In the genomic region with DNA sequence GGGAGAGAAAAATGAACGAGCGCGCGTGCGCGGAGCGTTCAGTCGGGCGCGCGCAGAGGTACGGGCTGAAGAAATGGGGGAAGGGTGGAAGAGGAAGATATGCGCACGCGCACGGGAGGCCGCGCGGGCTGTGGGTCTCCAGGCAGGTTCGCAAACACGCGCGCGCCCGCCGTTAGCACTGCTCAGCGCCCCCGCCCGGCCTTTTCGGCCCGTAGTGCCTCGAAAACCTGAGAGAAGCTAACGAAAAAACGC, we compare ENCODE assay signal across 1 cellular context.
A peak's percentile ranks its signal among the peaks of the same experiment; 100 is the strongest.
TF ChIP-seq lines count a peak whose summit lies in the region.

No MANE protein-coding gene starts in this region.

TF ChIP-seq in WTC11, 78 proteins besides CTCF, POLR2A, EP300 and RAD21 (continued from another document and continues in another):
- TF ChIP-seq, protein P1, sequence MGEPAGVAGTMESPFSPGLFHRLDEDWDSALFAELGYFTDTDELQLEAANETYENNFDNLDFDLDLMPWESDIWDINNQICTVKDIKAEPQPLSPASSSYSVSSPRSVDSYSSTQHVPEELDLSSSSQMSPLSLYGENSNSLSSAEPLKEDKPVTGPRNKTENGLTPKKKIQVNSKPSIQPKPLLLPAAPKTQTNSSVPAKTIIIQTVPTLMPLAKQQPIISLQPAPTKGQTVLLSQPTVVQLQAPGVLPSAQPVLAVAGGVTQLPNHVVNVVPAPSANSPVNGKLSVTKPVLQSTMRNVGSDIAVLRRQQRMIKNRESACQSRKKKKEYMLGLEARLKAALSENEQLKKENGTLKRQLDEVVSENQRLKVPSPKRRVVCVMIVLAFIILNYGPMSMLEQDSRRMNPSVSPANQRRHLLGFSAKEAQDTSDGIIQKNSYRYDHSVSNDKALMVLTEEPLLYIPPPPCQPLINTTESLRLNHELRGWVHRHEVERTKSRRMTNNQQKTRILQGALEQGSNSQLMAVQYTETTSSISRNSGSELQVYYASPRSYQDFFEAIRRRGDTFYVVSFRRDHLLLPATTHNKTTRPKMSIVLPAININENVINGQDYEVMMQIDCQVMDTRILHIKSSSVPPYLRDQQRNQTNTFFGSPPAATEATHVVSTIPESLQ (CRISPR knock-in tag; IDR thresholded peaks at IDR 0.05) = no peak
- TF ChIP-seq, protein P2, sequence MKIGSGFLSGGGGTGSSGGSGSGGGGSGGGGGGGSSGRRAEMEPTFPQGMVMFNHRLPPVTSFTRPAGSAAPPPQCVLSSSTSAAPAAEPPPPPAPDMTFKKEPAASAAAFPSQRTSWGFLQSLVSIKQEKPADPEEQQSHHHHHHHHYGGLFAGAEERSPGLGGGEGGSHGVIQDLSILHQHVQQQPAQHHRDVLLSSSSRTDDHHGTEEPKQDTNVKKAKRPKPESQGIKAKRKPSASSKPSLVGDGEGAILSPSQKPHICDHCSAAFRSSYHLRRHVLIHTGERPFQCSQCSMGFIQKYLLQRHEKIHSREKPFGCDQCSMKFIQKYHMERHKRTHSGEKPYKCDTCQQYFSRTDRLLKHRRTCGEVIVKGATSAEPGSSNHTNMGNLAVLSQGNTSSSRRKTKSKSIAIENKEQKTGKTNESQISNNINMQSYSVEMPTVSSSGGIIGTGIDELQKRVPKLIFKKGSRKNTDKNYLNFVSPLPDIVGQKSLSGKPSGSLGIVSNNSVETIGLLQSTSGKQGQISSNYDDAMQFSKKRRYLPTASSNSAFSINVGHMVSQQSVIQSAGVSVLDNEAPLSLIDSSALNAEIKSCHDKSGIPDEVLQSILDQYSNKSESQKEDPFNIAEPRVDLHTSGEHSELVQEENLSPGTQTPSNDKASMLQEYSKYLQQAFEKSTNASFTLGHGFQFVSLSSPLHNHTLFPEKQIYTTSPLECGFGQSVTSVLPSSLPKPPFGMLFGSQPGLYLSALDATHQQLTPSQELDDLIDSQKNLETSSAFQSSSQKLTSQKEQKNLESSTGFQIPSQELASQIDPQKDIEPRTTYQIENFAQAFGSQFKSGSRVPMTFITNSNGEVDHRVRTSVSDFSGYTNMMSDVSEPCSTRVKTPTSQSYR (CRISPR knock-in tag; IDR thresholded peaks at IDR 0.05) = no peak
- no peak for TF ChIP-seq FOXJ3 (CRISPR knock-in tag; IDR thresholded peaks at IDR 0.05; ENCODE audit: borderline replicate concordance)
- TF ChIP-seq SP1 (CRISPR knock-in tag; conservative IDR thresholded peaks at IDR 0.05) = no peak
- TF ChIP-seq, protein P3, sequence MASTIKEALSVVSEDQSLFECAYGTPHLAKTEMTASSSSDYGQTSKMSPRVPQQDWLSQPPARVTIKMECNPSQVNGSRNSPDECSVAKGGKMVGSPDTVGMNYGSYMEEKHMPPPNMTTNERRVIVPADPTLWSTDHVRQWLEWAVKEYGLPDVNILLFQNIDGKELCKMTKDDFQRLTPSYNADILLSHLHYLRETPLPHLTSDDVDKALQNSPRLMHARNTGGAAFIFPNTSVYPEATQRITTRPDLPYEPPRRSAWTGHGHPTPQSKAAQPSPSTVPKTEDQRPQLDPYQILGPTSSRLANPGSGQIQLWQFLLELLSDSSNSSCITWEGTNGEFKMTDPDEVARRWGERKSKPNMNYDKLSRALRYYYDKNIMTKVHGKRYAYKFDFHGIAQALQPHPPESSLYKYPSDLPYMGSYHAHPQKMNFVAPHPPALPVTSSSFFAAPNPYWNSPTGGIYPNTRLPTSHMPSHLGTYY (CRISPR knock-in tag; IDR thresholded peaks at IDR 0.05) = peak; percentile 83; the same call in 1 of the 2 replicates
- TF ChIP-seq, protein P4, sequence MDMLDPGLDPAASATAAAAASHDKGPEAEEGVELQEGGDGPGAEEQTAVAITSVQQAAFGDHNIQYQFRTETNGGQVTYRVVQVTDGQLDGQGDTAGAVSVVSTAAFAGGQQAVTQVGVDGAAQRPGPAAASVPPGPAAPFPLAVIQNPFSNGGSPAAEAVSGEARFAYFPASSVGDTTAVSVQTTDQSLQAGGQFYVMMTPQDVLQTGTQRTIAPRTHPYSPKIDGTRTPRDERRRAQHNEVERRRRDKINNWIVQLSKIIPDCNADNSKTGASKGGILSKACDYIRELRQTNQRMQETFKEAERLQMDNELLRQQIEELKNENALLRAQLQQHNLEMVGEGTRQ (CRISPR knock-in tag; IDR thresholded peaks at IDR 0.05) = no peak
- TF ChIP-seq, protein P5, sequence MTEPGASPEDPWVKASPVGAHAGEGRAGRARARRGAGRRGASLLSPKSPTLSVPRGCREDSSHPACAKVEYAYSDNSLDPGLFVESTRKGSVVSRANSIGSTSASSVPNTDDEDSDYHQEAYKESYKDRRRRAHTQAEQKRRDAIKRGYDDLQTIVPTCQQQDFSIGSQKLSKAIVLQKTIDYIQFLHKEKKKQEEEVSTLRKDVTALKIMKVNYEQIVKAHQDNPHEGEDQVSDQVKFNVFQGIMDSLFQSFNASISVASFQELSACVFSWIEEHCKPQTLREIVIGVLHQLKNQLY (CRISPR knock-in tag; IDR thresholded peaks at IDR 0.05) = no peak
- TF ChIP-seq ESRRA (CRISPR knock-in tag; IDR thresholded peaks at IDR 0.05; ENCODE audit: borderline replicate concordance) = no peak
- TF ChIP-seq, protein P6, sequence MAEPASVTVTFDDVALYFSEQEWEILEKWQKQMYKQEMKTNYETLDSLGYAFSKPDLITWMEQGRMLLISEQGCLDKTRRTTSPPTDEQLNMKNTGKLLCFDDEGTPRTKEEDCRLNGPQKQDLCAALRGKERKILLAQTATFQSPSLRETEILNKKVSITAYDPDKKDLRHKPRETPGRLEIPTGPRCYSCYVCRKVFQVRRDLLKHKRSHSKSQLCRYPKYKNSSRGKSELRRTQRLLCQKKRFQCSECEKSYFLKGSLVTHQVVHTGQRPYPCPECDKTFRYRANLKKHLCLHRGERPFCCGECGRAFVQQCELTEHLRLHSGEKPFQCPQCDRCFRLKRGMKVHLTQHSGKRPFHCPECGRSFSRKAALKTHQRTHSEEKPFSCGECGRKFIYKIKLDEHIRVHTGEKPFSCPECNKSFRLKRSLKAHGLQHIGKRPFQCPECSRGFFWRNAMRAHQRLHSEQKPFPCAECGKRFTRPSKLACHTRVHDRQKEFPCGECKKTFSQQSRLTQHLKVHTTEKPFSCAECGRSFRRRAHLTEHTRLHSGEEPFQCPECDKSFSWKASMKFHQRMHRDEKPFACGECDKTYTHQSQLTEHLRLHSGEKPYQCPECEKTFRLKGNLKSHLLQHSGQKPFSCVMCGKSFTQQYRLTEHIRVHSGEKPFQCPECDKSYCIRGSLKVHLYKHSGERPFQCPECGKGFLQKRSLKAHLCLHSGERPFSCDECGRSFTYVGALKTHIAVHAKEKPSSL (CRISPR knock-in tag; conservative IDR thresholded peaks at IDR 0.05) = no peak
- TF ChIP-seq ETV6 (CRISPR knock-in tag; IDR thresholded peaks at IDR 0.05) = no peak
- no peak for TF ChIP-seq JAZF1 (CRISPR knock-in tag; IDR thresholded peaks at IDR 0.05)
- TF ChIP-seq JUN (CRISPR knock-in tag; IDR thresholded peaks at IDR 0.05) = no peak
- TF ChIP-seq SOX15 (CRISPR knock-in tag; IDR thresholded peaks at IDR 0.05) = no peak
- TF ChIP-seq RORB (CRISPR knock-in tag; IDR thresholded peaks at IDR 0.05) = no peak
- TF ChIP-seq, protein P7, sequence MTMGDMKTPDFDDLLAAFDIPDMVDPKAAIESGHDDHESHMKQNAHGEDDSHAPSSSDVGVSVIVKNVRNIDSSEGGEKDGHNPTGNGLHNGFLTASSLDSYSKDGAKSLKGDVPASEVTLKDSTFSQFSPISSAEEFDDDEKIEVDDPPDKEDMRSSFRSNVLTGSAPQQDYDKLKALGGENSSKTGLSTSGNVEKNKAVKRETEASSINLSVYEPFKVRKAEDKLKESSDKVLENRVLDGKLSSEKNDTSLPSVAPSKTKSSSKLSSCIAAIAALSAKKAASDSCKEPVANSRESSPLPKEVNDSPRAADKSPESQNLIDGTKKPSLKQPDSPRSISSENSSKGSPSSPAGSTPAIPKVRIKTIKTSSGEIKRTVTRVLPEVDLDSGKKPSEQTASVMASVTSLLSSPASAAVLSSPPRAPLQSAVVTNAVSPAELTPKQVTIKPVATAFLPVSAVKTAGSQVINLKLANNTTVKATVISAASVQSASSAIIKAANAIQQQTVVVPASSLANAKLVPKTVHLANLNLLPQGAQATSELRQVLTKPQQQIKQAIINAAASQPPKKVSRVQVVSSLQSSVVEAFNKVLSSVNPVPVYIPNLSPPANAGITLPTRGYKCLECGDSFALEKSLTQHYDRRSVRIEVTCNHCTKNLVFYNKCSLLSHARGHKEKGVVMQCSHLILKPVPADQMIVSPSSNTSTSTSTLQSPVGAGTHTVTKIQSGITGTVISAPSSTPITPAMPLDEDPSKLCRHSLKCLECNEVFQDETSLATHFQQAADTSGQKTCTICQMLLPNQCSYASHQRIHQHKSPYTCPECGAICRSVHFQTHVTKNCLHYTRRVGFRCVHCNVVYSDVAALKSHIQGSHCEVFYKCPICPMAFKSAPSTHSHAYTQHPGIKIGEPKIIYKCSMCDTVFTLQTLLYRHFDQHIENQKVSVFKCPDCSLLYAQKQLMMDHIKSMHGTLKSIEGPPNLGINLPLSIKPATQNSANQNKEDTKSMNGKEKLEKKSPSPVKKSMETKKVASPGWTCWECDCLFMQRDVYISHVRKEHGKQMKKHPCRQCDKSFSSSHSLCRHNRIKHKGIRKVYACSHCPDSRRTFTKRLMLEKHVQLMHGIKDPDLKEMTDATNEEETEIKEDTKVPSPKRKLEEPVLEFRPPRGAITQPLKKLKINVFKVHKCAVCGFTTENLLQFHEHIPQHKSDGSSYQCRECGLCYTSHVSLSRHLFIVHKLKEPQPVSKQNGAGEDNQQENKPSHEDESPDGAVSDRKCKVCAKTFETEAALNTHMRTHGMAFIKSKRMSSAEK (CRISPR knock-in tag; IDR thresholded peaks at IDR 0.05; ENCODE audit: borderline replicate concordance) = no peak
- TF ChIP-seq PRRX2 (CRISPR knock-in tag; IDR thresholded peaks at IDR 0.05) = peak; percentile 72; the same call in 1 of the 2 replicates
- no peak for TF ChIP-seq NR2C2 (CRISPR knock-in tag; IDR thresholded peaks at IDR 0.05)
- no peak for TF ChIP-seq ATF1 (CRISPR knock-in tag; IDR thresholded peaks at IDR 0.05)
- TF ChIP-seq EMX1 (CRISPR knock-in tag; IDR thresholded peaks at IDR 0.05) = peak; percentile 83; the same call in 1 of the 2 replicates
- TF ChIP-seq, protein P8, sequence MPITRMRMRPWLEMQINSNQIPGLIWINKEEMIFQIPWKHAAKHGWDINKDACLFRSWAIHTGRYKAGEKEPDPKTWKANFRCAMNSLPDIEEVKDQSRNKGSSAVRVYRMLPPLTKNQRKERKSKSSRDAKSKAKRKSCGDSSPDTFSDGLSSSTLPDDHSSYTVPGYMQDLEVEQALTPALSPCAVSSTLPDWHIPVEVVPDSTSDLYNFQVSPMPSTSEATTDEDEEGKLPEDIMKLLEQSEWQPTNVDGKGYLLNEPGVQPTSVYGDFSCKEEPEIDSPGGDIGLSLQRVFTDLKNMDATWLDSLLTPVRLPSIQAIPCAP (CRISPR knock-in tag; IDR thresholded peaks at IDR 0.05) = no peak
- TF ChIP-seq, protein P9, sequence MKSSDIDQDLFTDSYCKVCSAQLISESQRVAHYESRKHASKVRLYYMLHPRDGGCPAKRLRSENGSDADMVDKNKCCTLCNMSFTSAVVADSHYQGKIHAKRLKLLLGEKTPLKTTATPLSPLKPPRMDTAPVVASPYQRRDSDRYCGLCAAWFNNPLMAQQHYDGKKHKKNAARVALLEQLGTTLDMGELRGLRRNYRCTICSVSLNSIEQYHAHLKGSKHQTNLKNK (CRISPR knock-in tag; IDR thresholded peaks at IDR 0.05) = no peak
- TF ChIP-seq ZNF416 (CRISPR knock-in tag; IDR thresholded peaks at IDR 0.05) = peak; percentile 82; the same call in 1 of the 2 replicates
- TF ChIP-seq NR3C1 (CRISPR knock-in tag; conservative IDR thresholded peaks at IDR 0.05; ENCODE audit: low read depth) = no peak
- no peak for TF ChIP-seq ZNF317 (CRISPR knock-in tag; IDR thresholded peaks at IDR 0.05; ENCODE audit: borderline replicate concordance, low read depth)
- TF ChIP-seq, protein P10, sequence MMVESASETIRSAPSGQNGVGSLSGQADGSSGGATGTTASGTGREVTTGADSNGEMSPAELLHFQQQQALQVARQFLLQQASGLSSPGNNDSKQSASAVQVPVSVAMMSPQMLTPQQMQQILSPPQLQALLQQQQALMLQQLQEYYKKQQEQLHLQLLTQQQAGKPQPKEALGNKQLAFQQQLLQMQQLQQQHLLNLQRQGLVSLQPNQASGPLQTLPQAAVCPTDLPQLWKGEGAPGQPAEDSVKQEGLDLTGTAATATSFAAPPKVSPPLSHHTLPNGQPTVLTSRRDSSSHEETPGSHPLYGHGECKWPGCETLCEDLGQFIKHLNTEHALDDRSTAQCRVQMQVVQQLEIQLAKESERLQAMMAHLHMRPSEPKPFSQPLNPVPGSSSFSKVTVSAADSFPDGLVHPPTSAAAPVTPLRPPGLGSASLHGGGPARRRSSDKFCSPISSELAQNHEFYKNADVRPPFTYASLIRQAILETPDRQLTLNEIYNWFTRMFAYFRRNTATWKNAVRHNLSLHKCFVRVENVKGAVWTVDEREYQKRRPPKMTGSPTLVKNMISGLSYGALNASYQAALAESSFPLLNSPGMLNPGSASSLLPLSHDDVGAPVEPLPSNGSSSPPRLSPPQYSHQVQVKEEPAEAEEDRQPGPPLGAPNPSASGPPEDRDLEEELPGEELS (CRISPR knock-in tag; IDR thresholded peaks at IDR 0.05) = 0 out of 2 replicates have a peak, but pooled peaks have one; percentile 18
- TF ChIP-seq ZNF219 (CRISPR knock-in tag; IDR thresholded peaks at IDR 0.05; ENCODE audit: borderline replicate concordance) = no peak
- no peak for TF ChIP-seq TP53 (CRISPR knock-in tag; IDR thresholded peaks at IDR 0.05)
- no peak for TF ChIP-seq OVOL2 (CRISPR knock-in tag; IDR thresholded peaks at IDR 0.05; ENCODE audit: borderline replicate concordance)
- TF ChIP-seq GABPB1 (CRISPR knock-in tag; IDR thresholded peaks at IDR 0.05) = no peak
- TF ChIP-seq, protein P11, sequence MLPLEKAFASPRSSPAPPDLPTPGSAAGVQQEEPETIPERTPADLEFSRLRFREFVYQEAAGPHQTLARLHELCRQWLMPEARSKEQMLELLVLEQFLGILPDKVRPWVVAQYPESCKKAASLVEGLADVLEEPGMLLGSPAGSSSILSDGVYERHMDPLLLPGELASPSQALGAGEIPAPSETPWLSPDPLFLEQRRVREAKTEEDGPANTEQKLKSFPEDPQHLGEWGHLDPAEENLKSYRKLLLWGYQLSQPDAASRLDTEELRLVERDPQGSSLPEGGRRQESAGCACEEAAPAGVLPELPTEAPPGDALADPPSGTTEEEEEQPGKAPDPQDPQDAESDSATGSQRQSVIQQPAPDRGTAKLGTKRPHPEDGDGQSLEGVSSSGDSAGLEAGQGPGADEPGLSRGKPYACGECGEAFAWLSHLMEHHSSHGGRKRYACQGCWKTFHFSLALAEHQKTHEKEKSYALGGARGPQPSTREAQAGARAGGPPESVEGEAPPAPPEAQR (CRISPR knock-in tag; IDR thresholded peaks at IDR 0.05) = no peak
- TF ChIP-seq, protein P12, sequence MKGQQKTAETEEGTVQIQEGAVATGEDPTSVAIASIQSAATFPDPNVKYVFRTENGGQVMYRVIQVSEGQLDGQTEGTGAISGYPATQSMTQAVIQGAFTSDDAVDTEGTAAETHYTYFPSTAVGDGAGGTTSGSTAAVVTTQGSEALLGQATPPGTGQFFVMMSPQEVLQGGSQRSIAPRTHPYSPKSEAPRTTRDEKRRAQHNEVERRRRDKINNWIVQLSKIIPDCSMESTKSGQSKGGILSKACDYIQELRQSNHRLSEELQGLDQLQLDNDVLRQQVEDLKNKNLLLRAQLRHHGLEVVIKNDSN (CRISPR knock-in tag; IDR thresholded peaks at IDR 0.05) = no peak
- TF ChIP-seq RELA (CRISPR knock-in tag; IDR thresholded peaks at IDR 0.05; ENCODE audit: borderline replicate concordance) = no peak
- TF ChIP-seq ZNF396 (CRISPR knock-in tag; IDR thresholded peaks at IDR 0.05; ENCODE audit: borderline replicate concordance) = no peak
- no peak for TF ChIP-seq NR1H2 (CRISPR knock-in tag; IDR thresholded peaks at IDR 0.05)
- TF ChIP-seq SMAD3 (CRISPR knock-in tag; IDR thresholded peaks at IDR 0.05; ENCODE audit: borderline replicate concordance) = no peak
- TF ChIP-seq CREB1 (CRISPR knock-in tag; IDR thresholded peaks at IDR 0.05) = no peak
